ENCODE assay signal across 20 cellular contexts in the genomic region with DNA sequence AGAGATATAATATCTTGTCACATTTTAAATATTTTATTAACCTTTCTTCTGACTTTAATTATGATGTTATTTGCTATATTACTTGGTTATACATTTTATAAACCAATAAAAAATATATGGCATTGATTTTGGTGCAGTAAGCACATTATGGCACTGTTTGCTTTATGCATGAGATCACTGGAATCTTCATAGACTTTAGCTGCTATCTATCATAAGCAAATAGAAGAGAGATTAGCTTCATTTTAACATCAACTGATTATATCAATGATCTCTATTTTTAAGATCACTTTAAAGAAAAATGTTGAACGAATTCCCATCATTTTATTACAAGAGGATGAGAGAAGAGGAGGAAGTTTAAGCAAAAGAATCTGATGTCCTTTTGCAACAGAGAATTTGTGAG. TPM values are rescaled to one million over a fixed set of nuclear protein-coding genes. Genes with fewer than 3 reads are reported as not detected.
DNase-seq lines count a peak whose midpoint lies in the region; ATAC-seq, FAIRE-seq and TF ChIP-seq lines count a peak whose summit lies in the region.
"Had no signal": no experiment of that assay in that cellular context is flagged by ENCODE, and none has a peak within 500 bp of the region (broad histone marks: within the 10 kb centered on the region; RNA-seq: fewer than 3 reads in every experiment).

No MANE protein-coding gene starts in this region.

- POLR2A ChIA-PET in PC-3 (lab: Charles Lee; ENCODE audit: unreplicated experiment): no interaction called here

- no peaks in the 10 kb centered on the region for H4K20me1 ChIP-seq in PC-3 (ENCODE audit: low read length)
- H4K20me1 ChIP-seq in H9 (ENCODE audit: control insufficient read depth, insufficient read depth, insufficient read length): no peaks in the 10 kb centered on the region
- H4K20me1 ChIP-seq: BLaER1 had no signal

- H3K4me1 ChIP-seq in PC-3 (ENCODE audit: insufficient read depth, low read length) (peaks cover 27% of the 10 kb centered on the region), kidney (ENCODE audit: control insufficient read depth in 1 of 2, insufficient read depth in 1 of 2, low read depth in 1 of 2, low read length in 2 of 2) (no peaks in the 10 kb centered on the region), vagina (no peaks in the 10 kb centered on the region), H9 (ENCODE audit: insufficient read depth, low read length) (no peaks in the 10 kb centered on the region)
- H3K4me1 ChIP-seq: BLaER1, HAP-1 had no signal

- H3K36me3 ChIP-seq in PC-3 (ENCODE audit: low read depth, low read length) (no peaks in the 10 kb centered on the region), kidney (ENCODE audit: control insufficient read depth in 1 of 2, insufficient read depth in 2 of 2, low read length in 2 of 2) (no peaks in the 10 kb centered on the region), vagina (no peaks in the 10 kb centered on the region)
- H3K36me3 ChIP-seq: BLaER1, HAP-1 had no signal

- H2BK5ac ChIP-seq in H9 (ENCODE audit: insufficient read length, low read length): no peak overlapping the region

- no peak overlapping the region for H3K56ac ChIP-seq in H9 (ENCODE audit: insufficient read length, low read depth, low read length)

- no peak overlapping the region for H4K8ac ChIP-seq in H9 (replicated peaks; ENCODE audit: insufficient read length, low read depth, low read length)

- ATAC-seq in PC-3 (peak; percentile 75), HG02642 (IDR thresholded peaks at IDR 0.05; ENCODE audit: poor library complexity, unreplicated experiment) (no peak)
- ATAC-seq: CD8-positive, alpha-beta T cell; GM23338 had no signal

- H3K9ac ChIP-seq in PC-3 (ENCODE audit: low read length) (no peak overlapping the region), kidney (ENCODE audit: low read length in 2 of 2) (no peak overlapping the region), H9 (ENCODE audit: extremely low read depth, insufficient read length, low read length) (no peak overlapping the region)
- H3K9ac ChIP-seq: BLaER1 had no signal

- H2BK12ac ChIP-seq in H9 (ENCODE audit: insufficient read length, low read depth, low read length): no peak overlapping the region

- no peak overlapping the region for H3K14ac ChIP-seq in H9 (ENCODE audit: insufficient read depth, low read length)

- no peak overlapping the region for H2BK20ac ChIP-seq in H9 (ENCODE audit: low read depth, low read length, poor library complexity, severe bottlenecking)

- H3K79me2 ChIP-seq in PC-3 (ENCODE audit: low read length): no peaks in the 10 kb centered on the region
- H3K79me2 ChIP-seq in H9 (ENCODE audit: insufficient read depth, low read length): no peaks in the 10 kb centered on the region

- H3K36me3 Mint-ChIP-seq in H9 (ENCODE audit: insufficient read depth in 1 of 3, low read depth in 3 of 3): peaks cover 0 to 8% (median 4%) of the 10 kb centered on the region in 3 experiments; a peak in 6 of 7 replicates
- H3K36me3 Mint-ChIP-seq: CD4-positive, CD25-positive, alpha-beta regulatory T cell; CD8-positive, alpha-beta T cell had no signal

- TF ChIP-seq CTCF in PC-3 (conservative IDR thresholded peaks at IDR 0.05; ENCODE audit: low read depth, low read length) (no peak), kidney (IDR thresholded peaks at IDR 0.05; ENCODE audit: borderline replicate concordance, extremely low read depth, insufficient read depth) (no peak), vagina (IDR thresholded peaks at IDR 0.05) (no peak), H9 (conservative IDR thresholded peaks at IDR 0.05) (no peak)

- H3K27ac ChIP-seq in PC-3 (ENCODE audit: low read length): peak overlapping the region; percentile 4; the same call in 1 of the 2 replicates
- H3K27ac ChIP-seq in kidney (ENCODE audit: low read depth in 2 of 2, low read length in 2 of 2): no peak overlapping the region
- H3K27ac ChIP-seq in vagina: peak overlapping the region; percentile 31
- H3K27ac ChIP-seq in H9 (ENCODE audit: insufficient read length, low read depth, low read length): no peak overlapping the region
- H3K27ac ChIP-seq: BLaER1 had no signal

- no peaks in the 10 kb centered on the region for H3K79me1 ChIP-seq in H9 (ENCODE audit: insufficient read depth, low read depth, low read length, poor library complexity, severe bottlenecking)

- no peaks in the 10 kb centered on the region for H3K27me3 Mint-ChIP-seq in H9 (ENCODE audit: low read depth)

- no peak overlapping the region for H4K91ac ChIP-seq in H9 (ENCODE audit: insufficient read length, low read depth, low read length)

- H3K4me1 Mint-ChIP-seq in H9: peaks cover 0 to 8% of the 10 kb centered on the region in 2 experiments; a peak in 2 of 4 replicates
- H3K4me1 Mint-ChIP-seq: GM23338 had no signal

- H3K9me3 Mint-ChIP-seq in H9: peaks cover under 1 to 3% of the 10 kb centered on the region in 2 experiments; a peak in 3 of 5 replicates
- H3K9me3 Mint-ChIP-seq: CD4-positive, CD25-positive, alpha-beta regulatory T cell; CD8-positive, alpha-beta T cell; HFFc6 had no signal

- H3K4me2 ChIP-seq in PC-3 (ENCODE audit: low read length) (peak overlapping the region; percentile 48), H9 (ENCODE audit: insufficient read depth, insufficient read length, low read length) (no peak overlapping the region)
- H3K4me2 ChIP-seq: BLaER1, GM23338 had no signal

- no peak overlapping the region for H2BK120ac ChIP-seq in H9 (ENCODE audit: low read depth, low read length, poor library complexity, severe bottlenecking)

- H3F3A ChIP-seq in PC-3 (ENCODE audit: low read length, unreplicated experiment): no peaks in the 10 kb centered on the region

- no peak overlapping the region for H2AK5ac ChIP-seq in H9 (ENCODE audit: insufficient read length, low read length)

- no peak overlapping the region for H3K23ac ChIP-seq in H9 (ENCODE audit: insufficient read length, low read depth, low read length)

- H2BK15ac ChIP-seq in H9 (ENCODE audit: low read depth, low read length): no peak overlapping the region

- no peaks in the 10 kb centered on the region for H3K23me2 ChIP-seq in H9 (ENCODE audit: insufficient read length, low read depth, low read length, poor library complexity, severe bottlenecking)

- no peak for TF ChIP-seq POLR2A in vagina (IDR thresholded peaks at IDR 0.05)

- no peak overlapping the region for H4K5ac ChIP-seq in H9 (ENCODE audit: insufficient read length, low read depth, low read length)

- H3K4me3 ChIP-seq in PC-3 (ENCODE audit: low read length): no peak overlapping the region
- no peak overlapping the region for H3K4me3 ChIP-seq in kidney (ENCODE audit: low read length in 2 of 2)
- no peak overlapping the region for H3K4me3 ChIP-seq in vagina
- H3K4me3 ChIP-seq: BLaER1, GM23338, HAP-1 had no signal

- no peak overlapping the region for H3K4me3 Mint-ChIP-seq in H9
- H3K4me3 Mint-ChIP-seq: B cell; CD4-positive, CD25-positive, alpha-beta regulatory T cell; CD8-positive, alpha-beta T cell; GM23338; HFFc6 had no signal

- WGBS in H9 (ENCODE audit: extremely low coverage, insufficient read length, low lambda C conversion rate): no CpG with 5 or more reads among the region's 1 CpG

- FAIRE-seq in kidney (lab: Jason Lieb, UNC): peak; percentile 41
- FAIRE-seq: A204.1, GM12891, GM18507 had no signal

- no peaks in the 10 kb centered on the region for H3K9me2 ChIP-seq in PC-3 (replicated peaks; ENCODE audit: low read length)

- no peak overlapping the region for H3K27ac Mint-ChIP-seq in H9
- H3K27ac Mint-ChIP-seq: B cell; CD4-positive, CD25-positive, alpha-beta regulatory T cell; CD8-positive, alpha-beta T cell; GM23338; HFFc6 had no signal

- H3K18ac ChIP-seq in H9 (ENCODE audit: insufficient read length, low read depth, low read length): no peak overlapping the region

- H3K9me3 ChIP-seq in PC-3 (ENCODE audit: low read length) (no peaks in the 10 kb centered on the region), kidney (ENCODE audit: control insufficient read depth in 1 of 2, low read length in 2 of 2) (no peaks in the 10 kb centered on the region), vagina (no peaks in the 10 kb centered on the region), H9 (ENCODE audit: control insufficient read depth, low read depth, low read length) (no peaks in the 10 kb centered on the region)
- H3K9me3 ChIP-seq: BLaER1, Caco-2, HAP-1 had no signal

- no peak overlapping the region for H3K4ac ChIP-seq in H9 (ENCODE audit: low read depth, low read length)

- H3T11ph ChIP-seq in H9 (ENCODE audit: low read length): no peak overlapping the region

- intact Hi-C loops in PC-3 (cut with micrococcal nuclease): loop anchor here (1.0 kb wide), 1 partner anchor 13 kb away; no protein-coding TSS in a partner anchor
- intact Hi-C loops in kidney (cut with DNase I): no loop called here
- intact Hi-C loops in vagina (cut with DNase I): no loop called here

- BruUV-seq in PC-3 (replicated peaks; lab: Mats Ljungman, UMichigan): no TSS peak

- DNase-seq in PC-3 (peak; percentile 59), kidney (no peak), vagina (ENCODE audit: extremely low spot score in 2 of 2) (no peak), H9 (no peak), NCI-H2171 (lab: John Stamatoyannopoulos, UW) (no peak)
- DNase-seq: Caco-2; CD4-positive, CD25-positive, alpha-beta regulatory T cell; CD8-positive, alpha-beta T cell; DMS153; EL; GDM1; HFFc6 had no signal

- CTCF ChIA-PET in PC-3 (lab: Charles Lee): no interaction called here

- H3K27me3 ChIP-seq in PC-3 (ENCODE audit: low read length) (no peaks in the 10 kb centered on the region), vagina (no peaks in the 10 kb centered on the region), H9 (ENCODE audit: insufficient read depth, low read length) (no peaks in the 10 kb centered on the region)
- H3K27me3 ChIP-seq: BLaER1 had no signal

- H2AFZ ChIP-seq in PC-3 (ENCODE audit: low read length): no peak overlapping the region
- no peak overlapping the region for H2AFZ ChIP-seq in H9 (ENCODE audit: low read length)
- H2AFZ ChIP-seq: GM23338 had no signal

RNA-seq across cellular contexts. Expression of a gene that starts 58.6 kb away (rescaled TPM):
- 166 and 202 TPM in 2 replicates for total RNA-seq in PC-3 (2014; rRNA removed)
- 3.3 TPM for total RNA-seq in kidney
- 3.1 TPM for polyA plus RNA-seq in kidney (ENCODE audit: insufficient read depth, low read depth, low replicate concordance)
- 10.8 TPM for total RNA-seq in vagina
- 75.2 and 78.9 TPM in 2 replicates for total RNA-seq in H9 (2021)

Comparison
In these comparisons a context has a peak if more than half of its experiments do, and no peak if none do; other contexts are left out.
1. H3K27ac ChIP-seq: peak in PC-3 (single experiment) and vagina (single experiment); none in kidney (0 of 2) and H9 (single experiment).